In the genomic region with DNA sequence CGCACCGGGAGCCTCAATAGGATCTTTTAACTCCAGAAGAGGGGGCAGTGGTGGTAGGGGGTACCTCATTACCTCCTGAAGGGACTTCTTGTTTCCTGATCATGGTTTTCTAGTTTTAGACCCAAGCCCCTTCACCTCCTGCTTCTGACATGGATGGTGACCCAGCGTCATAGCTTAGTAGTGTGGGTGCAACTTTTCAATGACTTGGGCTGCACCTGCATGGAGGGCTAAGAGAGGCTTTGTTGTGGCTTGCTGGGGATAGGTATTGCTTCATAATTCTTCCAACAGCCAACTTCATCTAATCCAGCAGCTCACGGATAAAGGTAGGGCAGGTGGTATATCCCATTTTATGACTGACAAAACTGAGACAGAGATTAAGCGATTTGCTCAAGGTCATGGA, we compare ENCODE assay signal across 14 cellular contexts. TPM values are rescaled to one million over a fixed set of nuclear protein-coding genes. Genes with fewer than 3 reads are reported as not detected.
A peak's percentile ranks its signal among the peaks of the same experiment; 100 is the strongest.
DNase-seq lines count a peak whose midpoint lies in the region; TF ChIP-seq lines count a peak whose summit lies in the region.
"Had no signal": no experiment of that assay in that cellular context is flagged by ENCODE, and none has a peak within 500 bp of the region (broad histone marks: within the 10 kb centered on the region; RNA-seq: fewer than 3 reads in every experiment).

No MANE protein-coding gene starts in this region.

- H3K27me3 ChIP-seq in MM.1S (replicated peaks; ENCODE audit: insufficient read depth, low read length) (no peaks in the 10 kb centered on the region), thymus (ENCODE audit: control insufficient read depth, insufficient read depth) (no peaks in the 10 kb centered on the region)

- H3K4me1 ChIP-seq in MM.1S (ENCODE audit: low read length): peaks cover 39% of the 10 kb centered on the region
- peaks cover 32% of the 10 kb centered on the region for H3K4me1 ChIP-seq in thymus (ENCODE audit: control insufficient read depth, insufficient read depth, low read length)

- H3F3A ChIP-seq in MM.1S (ENCODE audit: insufficient read depth, low read length): peaks cover 31% of the 10 kb centered on the region

- no peaks in the 10 kb centered on the region for H3K9me3 ChIP-seq in MM.1S (replicated peaks; ENCODE audit: insufficient read depth, low read length)
- no peaks in the 10 kb centered on the region for H3K9me3 ChIP-seq in thymus (ENCODE audit: control insufficient read depth)

- CTCF ChIA-PET in activated naive CD4-positive, alpha-beta T cell treated with anti-CD3 and anti-CD28 coated beads, Interleukin-2, amount 10 ng/mL, durations not matched to agents 7 days and 5 days (lab: Charles Lee): interaction anchor here (0.6 to 6.5 kb wide), 3 partner anchors 33 to 404 kb away, joined by 3 to 60 read pairs (median 7); no protein-coding TSS in a partner anchor
- CTCF ChIA-PET in activated naive CD4-positive, alpha-beta T cell treated with anti-CD3 and anti-CD28 coated beads for 36 hours (lab: Charles Lee): interaction anchor here (0.8 to 1.6 kb wide), 4 partner anchors 48 to 233 kb away, joined by 3 to 8 read pairs (median 3); no protein-coding TSS in a partner anchor

- H3K4me3 ChIP-seq in MM.1S (ENCODE audit: low read length) (peak overlapping the region; percentile 77), epithelial cell of esophagus (ENCODE audit: low read length) (no peak overlapping the region), thymus (ENCODE audit: low read length) (peak overlapping the region; percentile 13)

- TF ChIP-seq CTCF in MM.1S (IDR thresholded peaks at IDR 0.05; ENCODE audit: low read length) (no peak), epithelial cell of esophagus (IDR thresholded peaks at IDR 0.05; ENCODE audit: insufficient read depth, low read depth, low read length, missing control alignments) (no peak)

- H3K9ac ChIP-seq in MM.1S (ENCODE audit: low read length): peak overlapping the region; percentile 60

- H2AFZ ChIP-seq in MM.1S (ENCODE audit: low read length): no peak overlapping the region

- H3K79me2 ChIP-seq in MM.1S (ENCODE audit: low read length): peaks cover 90% of the 10 kb centered on the region

- H3K27ac ChIP-seq in MM.1S (ENCODE audit: low read length) (peak overlapping the region; percentile 60; the same call in 1 of the 2 replicates), thymus (ENCODE audit: low read depth) (no peak overlapping the region)

- intact Hi-C loops in activated naive CD4-positive, alpha-beta T cell treated with anti-CD3 and anti-CD28 coated beads for 36 hours (cut with micrococcal nuclease): no loop called here

- peak overlapping the region; percentile 92 for H3K4me3 Mint-ChIP-seq in activated naive CD4-positive, alpha-beta T cell treated with anti-CD3 and anti-CD28 coated beads, Interleukin-2, amount 10 ng/mL, durations not matched to agents 7 days and 5 days
- no peak overlapping the region for H3K4me3 Mint-ChIP-seq in activated naive CD4-positive, alpha-beta T cell treated with anti-CD3 and anti-CD28 coated beads for 36 hours
- H3K4me3 Mint-ChIP-seq: endodermal cell had no signal

- no peak overlapping the region for H3K27ac Mint-ChIP-seq in activated naive CD4-positive, alpha-beta T cell treated with anti-CD3 and anti-CD28 coated beads, Interleukin-2, amount 10 ng/mL, durations not matched to agents 7 days and 5 days
- no peak overlapping the region for H3K27ac Mint-ChIP-seq in activated naive CD4-positive, alpha-beta T cell treated with anti-CD3 and anti-CD28 coated beads for 36 hours
- H3K27ac Mint-ChIP-seq: endodermal cell had no signal

- peaks cover 54% of the 10 kb centered on the region for H4K20me1 ChIP-seq in MM.1S (ENCODE audit: insufficient read depth, low read length)

- H3K27me3 Mint-ChIP-seq in activated naive CD4-positive, alpha-beta T cell treated with anti-CD3 and anti-CD28 coated beads, Interleukin-2, amount 10 ng/mL, durations not matched to agents 7 days and 5 days: no peaks in the 10 kb centered on the region
- peaks cover 11% of the 10 kb centered on the region for H3K27me3 Mint-ChIP-seq in activated naive CD4-positive, alpha-beta T cell treated with anti-CD3 and anti-CD28 coated beads for 36 hours (ENCODE audit: low read depth)

- H3K36me3 ChIP-seq in MM.1S (replicated peaks; ENCODE audit: insufficient read depth, low read length) (peaks cover 5% of the 10 kb centered on the region; the same call in 1 of the 2 replicates), thymus (ENCODE audit: control insufficient read depth, insufficient read depth) (no peaks in the 10 kb centered on the region)

- peaks cover 72% of the 10 kb centered on the region for H3K4me1 Mint-ChIP-seq in activated naive CD4-positive, alpha-beta T cell treated with anti-CD3 and anti-CD28 coated beads, Interleukin-2, amount 10 ng/mL, durations not matched to agents 7 days and 5 days
- H3K4me1 Mint-ChIP-seq in activated naive CD4-positive, alpha-beta T cell treated with anti-CD3 and anti-CD28 coated beads for 36 hours (ENCODE audit: low read depth): peaks cover 31% of the 10 kb centered on the region

- H3K9me2 ChIP-seq in MM.1S (replicated peaks; ENCODE audit: insufficient read depth, low read length): no peaks in the 10 kb centered on the region

- 57% methylated on average over 5 of the region's 5 CpGs for WGBS in thymus

- H3K36me3 Mint-ChIP-seq in activated naive CD4-positive, alpha-beta T cell treated with anti-CD3 and anti-CD28 coated beads, Interleukin-2, amount 10 ng/mL, durations not matched to agents 7 days and 5 days: peaks cover 46% of the 10 kb centered on the region
- peaks cover 25% of the 10 kb centered on the region for H3K36me3 Mint-ChIP-seq in activated naive CD4-positive, alpha-beta T cell treated with anti-CD3 and anti-CD28 coated beads for 36 hours (ENCODE audit: low read depth)

- DNase-seq in activated naive CD4-positive, alpha-beta T cell treated with anti-CD3 and anti-CD28 coated beads, Interleukin-2, amount 10 ng/mL, durations not matched to agents 7 days and 5 days: no peak
- DNase-seq in activated naive CD4-positive, alpha-beta T cell treated with anti-CD3 and anti-CD28 coated beads for 36 hours: no peak
- DNase-seq in MM.1S (peak; percentile 39), epithelial cell of esophagus (ENCODE audit: low read depth) (peak; percentile 17), retina (no peak), mesenteric fat pad (ENCODE audit: low spot score) (no peak), HuH-7 (ENCODE audit: low spot score) (no peak)
- DNase-seq: activated CD4-positive, alpha-beta T cell treated with anti-CD3 and anti-CD28 coated beads for 48 hours; endodermal cell; GOT3; NCI-H345; SHP77; T-helper 9 cell had no signal

- peak overlapping the region; percentile 94 for H3K4me2 ChIP-seq in MM.1S (ENCODE audit: low read depth, low read length)

- H3K9me3 Mint-ChIP-seq in activated naive CD4-positive, alpha-beta T cell treated with anti-CD3 and anti-CD28 coated beads, Interleukin-2, amount 10 ng/mL, durations not matched to agents 7 days and 5 days: no peaks in the 10 kb centered on the region
- no peaks in the 10 kb centered on the region for H3K9me3 Mint-ChIP-seq in activated naive CD4-positive, alpha-beta T cell treated with anti-CD3 and anti-CD28 coated beads for 36 hours
- H3K9me3 Mint-ChIP-seq: endodermal cell had no signal

RNA-seq across cellular contexts. Expression of a gene that starts 3.0 kb away (rescaled TPM):
- total RNA-seq in activated naive CD4-positive, alpha-beta T cell treated with anti-CD3 and anti-CD28 coated beads for 36 hours: 1 to 10 TPM; 8.3 to 8.7 TPM
- 4.9 TPM for polyA plus RNA-seq in thymus
- total RNA-seq in mesenteric fat pad: 6.8 TPM

Comparison
In these comparisons a context has a peak if more than half of its experiments do, and no peak if none do; other contexts are left out.
1. DNase-seq: peak in MM.1S (single experiment) and epithelial cell of esophagus (single experiment); none in activated naive CD4-positive, alpha-beta T cell treated with anti-CD3 and anti-CD28 coated beads, Interleukin-2, amount 10 ng/mL, durations not matched to agents 7 days and 5 days (single experiment), activated naive CD4-positive, alpha-beta T cell treated with anti-CD3 and anti-CD28 coated beads for 36 hours (single experiment), retina (single experiment), mesenteric fat pad (single experiment) and HuH-7 (single experiment).